Comparison of ENCODE assay signal across 23 cellular contexts in genomic region chr15:25053000-25053815, GRCh38.
DNase-seq lines count a peak whose midpoint lies in the region; ATAC-seq and TF ChIP-seq lines count a peak whose summit lies in the region.
"Had no signal": no experiment of that assay in that cellular context is flagged by ENCODE, and none has a peak within 500 bp of the region (broad histone marks: within the 10 kb centered on the region; RNA-seq: fewer than 3 reads in every experiment).

No MANE protein-coding gene starts in this region.

- H3K27me3 ChIP-seq in BLaER1 (peaks cover 4% of the 10 kb centered on the region; the same call in 1 of the 2 replicates), liver (ENCODE audit: control insufficient read depth in 4 of 4, insufficient read depth in 4 of 4, low read length in 3 of 4) (no peaks in the 10 kb centered on the region), sigmoid colon (no peaks in the 10 kb centered on the region)
- H3K27me3 ChIP-seq: adrenal gland, breast epithelium, vagina had no signal

- no peaks in the 10 kb centered on the region for H4K20me1 ChIP-seq in BLaER1

- no peak for TF ChIP-seq POLR2A in sigmoid colon (IDR thresholded peaks at IDR 0.05)

- peaks cover 79% of the 10 kb centered on the region for H3K36me3 Mint-ChIP-seq in activated CD4-positive, alpha-beta memory T cell treated with anti-CD3 and anti-CD28 coated beads, Interleukin-2, amount 10 ng/mL, durations not matched to agents 7 days and 5 days (ENCODE audit: low read depth)

- no peak for TF ChIP-seq EP300 in sigmoid colon (IDR thresholded peaks at IDR 0.05)

- H3K9ac ChIP-seq in BLaER1 (no peak overlapping the region), liver (ENCODE audit: low read depth in 1 of 2, low read length in 2 of 2) (no peak overlapping the region)

- H3K27ac ChIP-seq in BLaER1 = no peak overlapping the region
- no peak overlapping the region for H3K27ac ChIP-seq in liver (ENCODE audit: low read depth in 1 of 2, low read length in 2 of 2)
- H3K27ac ChIP-seq in sigmoid colon = no peak overlapping the region
- H3K27ac ChIP-seq: adrenal gland, breast epithelium, vagina had no signal

- no peaks in the 10 kb centered on the region for H3K4me1 Mint-ChIP-seq in activated CD4-positive, alpha-beta memory T cell treated with anti-CD3 and anti-CD28 coated beads, Interleukin-2, amount 10 ng/mL, durations not matched to agents 7 days and 5 days

- WGBS in liver = 91% methylated on average over 20 of the region's 20 CpGs
- WGBS in sigmoid colon, 2 donors = 92 to 93% methylated on average over 20 of the region's 20 CpGs

- H3K9me3 ChIP-seq in BLaER1 (peaks cover 98% of the 10 kb centered on the region), liver (ENCODE audit: control insufficient read depth in 4 of 4, low read length in 3 of 4) (peaks cover 74 to 98% (median 90%) of the 10 kb centered on the region in 4 donors), sigmoid colon (peaks cover 67 to 98% (median 93%) of the 10 kb centered on the region in 4 donors)

- no peak overlapping the region for H3K4me3 Mint-ChIP-seq in activated CD4-positive, alpha-beta memory T cell treated with anti-CD3 and anti-CD28 coated beads, Interleukin-2, amount 10 ng/mL, durations not matched to agents 7 days and 5 days
- H3K4me3 Mint-ChIP-seq: CD8-positive, alpha-beta T cell; dendritic cell treated with granulocyte-macrophage colony-stimulating factor and Interleukin-4, amounts not matched to agents 40 ng/mL and 50 ng/mL, for 4 days; natural killer cell treated with Interleukin-12 subunit alpha and Interleukin-12 subunit beta and Interleukin-15 and Interleukin-18, amount 100 ng/mL, for 72 hours had no signal

- intact Hi-C loops in sigmoid colon (cut with DNase I) = no loop called here

- no peaks in the 10 kb centered on the region for H3K27me3 Mint-ChIP-seq in activated CD4-positive, alpha-beta memory T cell treated with anti-CD3 and anti-CD28 coated beads, Interleukin-2, amount 10 ng/mL, durations not matched to agents 7 days and 5 days
- H3K27me3 Mint-ChIP-seq: dendritic cell treated with granulocyte-macrophage colony-stimulating factor and Interleukin-4, amounts not matched to agents 40 ng/mL and 50 ng/mL, for 4 days; natural killer cell treated with Interleukin-12 subunit alpha and Interleukin-12 subunit beta and Interleukin-15 and Interleukin-18, amount 100 ng/mL, for 72 hours had no signal

- POLR2A ChIA-PET in activated CD4-positive, alpha-beta memory T cell treated with anti-CD3 and anti-CD28 coated beads, Interleukin-2, amount 10 ng/mL, durations not matched to agents 7 days and 5 days (lab: Charles Lee) = no interaction called here

- H3K9me3 Mint-ChIP-seq in activated CD4-positive, alpha-beta memory T cell treated with anti-CD3 and anti-CD28 coated beads, Interleukin-2, amount 10 ng/mL, durations not matched to agents 7 days and 5 days = peaks cover 82% of the 10 kb centered on the region

- no peak overlapping the region for H3K27ac Mint-ChIP-seq in activated CD4-positive, alpha-beta memory T cell treated with anti-CD3 and anti-CD28 coated beads, Interleukin-2, amount 10 ng/mL, durations not matched to agents 7 days and 5 days
- H3K27ac Mint-ChIP-seq: CD8-positive, alpha-beta T cell; dendritic cell treated with granulocyte-macrophage colony-stimulating factor and Interleukin-4, amounts not matched to agents 40 ng/mL and 50 ng/mL, for 4 days; natural killer cell treated with Interleukin-12 subunit alpha and Interleukin-12 subunit beta and Interleukin-15 and Interleukin-18, amount 100 ng/mL, for 72 hours had no signal

- H3K4me2 ChIP-seq in BLaER1 = no peak overlapping the region

- TF ChIP-seq CTCF in liver (IDR thresholded peaks at IDR 0.05; ENCODE audit: low read depth, low read length, missing input control) = no peak
- TF ChIP-seq CTCF in sigmoid colon (IDR thresholded peaks at IDR 0.05) = no peak

- H3K4me3 ChIP-seq in BLaER1 = peak overlapping the region; percentile 42; the same call in 1 of the 2 replicates
- H3K4me3 ChIP-seq in liver (ENCODE audit: low read depth in 1 of 3, low read length in 3 of 3) = peak overlapping the region in 2 of 3 donors; percentile 66 to 68
- H3K4me3 ChIP-seq in sigmoid colon = no peak overlapping the region
- H3K4me3 ChIP-seq: adrenal gland, K562, vagina had no signal

- peaks cover 97% of the 10 kb centered on the region for H3K36me3 ChIP-seq in BLaER1
- H3K36me3 ChIP-seq in liver (ENCODE audit: control insufficient read depth in 4 of 4, insufficient read depth in 3 of 4, low read depth in 1 of 4, low read length in 3 of 4) = peaks cover 11 to 83% (median 75%) of the 10 kb centered on the region in 4 donors
- peaks cover 43 to 96% (median 85%) of the 10 kb centered on the region in 4 donors for H3K36me3 ChIP-seq in sigmoid colon

- ATAC-seq in GM21423 (IDR thresholded peaks at IDR 0.05; ENCODE audit: unreplicated experiment) (no peak), GM19467 (IDR thresholded peaks at IDR 0.05; ENCODE audit: unreplicated experiment) (no peak)
- ATAC-seq: activated CD4-positive, CD25-positive, alpha-beta regulatory T cell treated with anti-CD3 and anti-CD28 coated beads, Interleukin-2, amount 50 U/mL, for 24 hours; CD8-positive, alpha-beta T cell; K562; natural killer cell treated with Interleukin-12 subunit alpha and Interleukin-12 subunit beta and Interleukin-15 and Interleukin-18, amount 100 ng/mL, for 72 hours had no signal

- CTCF ChIA-PET in activated CD4-positive, alpha-beta memory T cell treated with anti-CD3 and anti-CD28 coated beads, Interleukin-2, amount 10 ng/mL, durations not matched to agents 7 days and 5 days (lab: Charles Lee) = no interaction called here

- no peak for TF ChIP-seq RAD21 in liver (IDR thresholded peaks at IDR 0.05)

- DNase-seq in activated CD8-positive, alpha-beta memory T cell treated with anti-CD3 and anti-CD28 coated beads, Interleukin-2, amount 50 U/mL, for 48 hours = peak; percentile 13
- DNase-seq in sigmoid colon = peak; percentile 29
- DNase-seq in activated CD4-positive, alpha-beta memory T cell treated with anti-CD3 and anti-CD28 coated beads, Interleukin-2, amount 10 ng/mL, durations not matched to agents 7 days and 5 days = no peak
- DNase-seq in effector CD4-positive, alpha-beta T cell = no peak
- DNase-seq: DMS53; GF-D8; hypothalamus; mesenchymal stem cell; NCI-H146; NCI-H748 treated with DMSO at 0.1 percent for 48 hours; stimulated activated CD4-positive, alpha-beta T cell treated with anti-CD3 and anti-CD28 coated beads, Interleukin-4, amount 100 ng/mL, for 24 hours had no signal

- H3K4me1 ChIP-seq in BLaER1 (no peaks in the 10 kb centered on the region), liver (ENCODE audit: control insufficient read depth in 4 of 4, insufficient read depth in 4 of 4, low read length in 3 of 4) (no peaks in the 10 kb centered on the region), sigmoid colon (no peaks in the 10 kb centered on the region)
- H3K4me1 ChIP-seq: adrenal gland, breast epithelium, vagina had no signal

TF ChIP-seq in liver, 16 proteins besides CTCF, POLR2A, EP300 and RAD21:
- TF ChIP-seq GABPA (IDR thresholded peaks at IDR 0.05 in 1 of 2, conservative IDR thresholded peaks at IDR 0.05 in 1 of 2) = no peak

Comparison
In these comparisons a context has a peak if more than half of its experiments do, and no peak if none do; other contexts are left out.
1. H3K4me3 ChIP-seq: peak in BLaER1 (single experiment) and liver (2 of 3); none in sigmoid colon (0 of 4).
2. DNase-seq: peak in activated CD8-positive, alpha-beta memory T cell treated with anti-CD3 and anti-CD28 coated beads, Interleukin-2, amount 50 U/mL, for 48 hours (single experiment) and sigmoid colon (single experiment); none in activated CD4-positive, alpha-beta memory T cell treated with anti-CD3 and anti-CD28 coated beads, Interleukin-2, amount 10 ng/mL, durations not matched to agents 7 days and 5 days (single experiment) and effector CD4-positive, alpha-beta T cell (single experiment).